1 cellular context compared by ENCODE assay signal in the genomic region with DNA sequence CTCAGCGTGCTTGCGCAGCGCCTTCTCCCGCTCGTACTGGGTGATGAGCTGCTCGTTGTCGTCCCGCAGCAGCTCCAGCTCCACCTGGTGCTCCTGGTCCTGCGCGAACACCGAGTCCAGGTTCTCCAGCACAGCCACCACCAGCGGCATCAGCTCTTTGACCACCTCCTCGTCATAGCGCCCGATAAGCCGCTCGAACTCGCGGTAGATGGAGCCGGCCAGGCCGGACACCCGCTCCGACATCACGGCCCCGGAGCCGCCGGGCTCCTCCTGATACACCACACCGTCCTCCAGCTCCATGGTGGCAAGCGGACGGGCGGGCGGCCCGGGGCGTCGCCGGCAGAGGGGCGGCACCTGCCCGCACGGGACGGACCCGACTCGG.
A peak's percentile ranks its signal among the peaks of the same experiment; 100 is the strongest.
TF ChIP-seq lines count a peak whose summit lies in the region.

No MANE protein-coding gene starts in this region.

TF ChIP-seq in HepG2, 621 proteins besides CTCF, POLR2A, EP300 and RAD21 (continued from another document):
- TF ChIP-seq, protein P1, sequence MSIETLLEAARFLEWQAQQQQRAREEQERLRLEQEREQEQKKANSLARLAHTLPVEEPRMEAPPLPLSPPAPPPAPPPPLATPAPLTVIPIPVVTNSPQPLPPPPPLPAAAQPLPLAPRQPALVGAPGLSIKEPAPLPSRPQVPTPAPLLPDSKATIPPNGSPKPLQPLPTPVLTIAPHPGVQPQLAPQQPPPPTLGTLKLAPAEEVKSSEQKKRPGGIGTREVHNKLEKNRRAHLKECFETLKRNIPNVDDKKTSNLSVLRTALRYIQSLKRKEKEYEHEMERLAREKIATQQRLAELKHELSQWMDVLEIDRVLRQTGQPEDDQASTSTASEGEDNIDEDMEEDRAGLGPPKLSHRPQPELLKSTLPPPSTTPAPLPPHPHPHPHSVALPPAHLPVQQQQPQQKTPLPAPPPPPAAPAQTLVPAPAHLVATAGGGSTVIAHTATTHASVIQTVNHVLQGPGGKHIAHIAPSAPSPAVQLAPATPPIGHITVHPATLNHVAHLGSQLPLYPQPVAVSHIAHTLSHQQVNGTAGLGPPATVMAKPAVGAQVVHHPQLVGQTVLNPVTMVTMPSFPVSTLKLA (IDR thresholded peaks at IDR 0.05): no peak
- TF ChIP-seq ZNF772 (CRISPR knock-in tag; IDR thresholded peaks at IDR 0.05) (peak; percentile 18; the same call in 1 of the 2 replicates), NFATC3 (CRISPR knock-in tag; IDR thresholded peaks at IDR 0.05) (no peak), ZFP1 (CRISPR knock-in tag; IDR thresholded peaks at IDR 0.05) (no peak), CBFB (CRISPR knock-in tag; IDR thresholded peaks at IDR 0.05) (peak; percentile 61; the same call in 1 of the 2 replicates), PTBP1 (IDR thresholded peaks at IDR 0.05; ENCODE audit: low read depth, low read length, poor library complexity, severe bottlenecking) (no peak), ZNF891 (CRISPR knock-in tag; IDR thresholded peaks at IDR 0.05) (peak; percentile 78; the same call in 1 of the 2 replicates), SRSF1 (optimal IDR thresholded peaks at IDR 0.05; ENCODE audit: low read depth, low read length) (no peak), ZNF652 (CRISPR knock-in tag; IDR thresholded peaks at IDR 0.05; ENCODE audit: borderline replicate concordance, low read depth) (no peak), REL (CRISPR knock-in tag; conservative IDR thresholded peaks at IDR 0.05) (no peak), NAIF1 (CRISPR knock-in tag; IDR thresholded peaks at IDR 0.05; ENCODE audit: borderline replicate concordance) (no peak), SP2 (CRISPR knock-in tag; IDR thresholded peaks at IDR 0.05) (no peak; the same call in 1 of the 2 replicates), KAT8 (CRISPR knock-in tag; IDR thresholded peaks at IDR 0.05) (no peak), ARNT (IDR thresholded peaks at IDR 0.05) (no peak), KDM4B (CRISPR knock-in tag; IDR thresholded peaks at IDR 0.05) (no peak), HOXA7 (CRISPR knock-in tag; IDR thresholded peaks at IDR 0.05) (no peak), ZKSCAN1 (IDR thresholded peaks at IDR 0.05; ENCODE audit: low read length) (no peak), KMT2A (CRISPR knock-in tag; IDR thresholded peaks at IDR 0.05) (no peak), ZNF337 (CRISPR knock-in tag; IDR thresholded peaks at IDR 0.05; ENCODE audit: borderline replicate concordance, low read depth) (no peak), ZNF577 (CRISPR knock-in tag; IDR thresholded peaks at IDR 0.05; ENCODE audit: borderline replicate concordance, low read depth) (no peak), RXRB (CRISPR knock-in tag; IDR thresholded peaks at IDR 0.05; ENCODE audit: borderline replicate concordance) (peak; percentile 31; the same call in 1 of the 2 replicates)
- TF ChIP-seq, protein P2, sequence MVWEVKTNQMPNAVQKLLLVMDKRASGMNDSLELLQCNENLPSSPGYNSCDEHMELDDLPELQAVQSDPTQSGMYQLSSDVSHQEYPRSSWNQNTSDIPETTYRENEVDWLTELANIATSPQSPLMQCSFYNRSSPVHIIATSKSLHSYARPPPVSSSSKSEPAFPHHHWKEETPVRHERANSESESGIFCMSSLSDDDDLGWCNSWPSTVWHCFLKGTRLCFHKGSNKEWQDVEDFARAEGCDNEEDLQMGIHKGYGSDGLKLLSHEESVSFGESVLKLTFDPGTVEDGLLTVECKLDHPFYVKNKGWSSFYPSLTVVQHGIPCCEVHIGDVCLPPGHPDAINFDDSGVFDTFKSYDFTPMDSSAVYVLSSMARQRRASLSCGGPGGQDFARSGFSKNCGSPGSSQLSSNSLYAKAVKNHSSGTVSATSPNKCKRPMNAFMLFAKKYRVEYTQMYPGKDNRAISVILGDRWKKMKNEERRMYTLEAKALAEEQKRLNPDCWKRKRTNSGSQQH (CRISPR knock-in tag; IDR thresholded peaks at IDR 0.05; ENCODE audit: low read depth): no peak
- TF ChIP-seq, protein P3, sequence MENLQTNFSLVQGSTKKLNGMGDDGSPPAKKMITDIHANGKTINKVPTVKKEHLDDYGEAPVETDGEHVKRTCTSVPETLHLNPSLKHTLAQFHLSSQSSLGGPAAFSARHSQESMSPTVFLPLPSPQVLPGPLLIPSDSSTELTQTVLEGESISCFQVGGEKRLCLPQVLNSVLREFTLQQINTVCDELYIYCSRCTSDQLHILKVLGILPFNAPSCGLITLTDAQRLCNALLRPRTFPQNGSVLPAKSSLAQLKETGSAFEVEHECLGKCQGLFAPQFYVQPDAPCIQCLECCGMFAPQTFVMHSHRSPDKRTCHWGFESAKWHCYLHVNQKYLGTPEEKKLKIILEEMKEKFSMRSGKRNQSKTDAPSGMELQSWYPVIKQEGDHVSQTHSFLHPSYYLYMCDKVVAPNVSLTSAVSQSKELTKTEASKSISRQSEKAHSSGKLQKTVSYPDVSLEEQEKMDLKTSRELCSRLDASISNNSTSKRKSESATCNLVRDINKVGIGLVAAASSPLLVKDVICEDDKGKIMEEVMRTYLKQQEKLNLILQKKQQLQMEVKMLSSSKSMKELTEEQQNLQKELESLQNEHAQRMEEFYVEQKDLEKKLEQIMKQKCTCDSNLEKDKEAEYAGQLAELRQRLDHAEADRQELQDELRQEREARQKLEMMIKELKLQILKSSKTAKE (CRISPR knock-in tag; IDR thresholded peaks at IDR 0.05; ENCODE audit: borderline replicate concordance): no peak
- TF ChIP-seq, protein P4, sequence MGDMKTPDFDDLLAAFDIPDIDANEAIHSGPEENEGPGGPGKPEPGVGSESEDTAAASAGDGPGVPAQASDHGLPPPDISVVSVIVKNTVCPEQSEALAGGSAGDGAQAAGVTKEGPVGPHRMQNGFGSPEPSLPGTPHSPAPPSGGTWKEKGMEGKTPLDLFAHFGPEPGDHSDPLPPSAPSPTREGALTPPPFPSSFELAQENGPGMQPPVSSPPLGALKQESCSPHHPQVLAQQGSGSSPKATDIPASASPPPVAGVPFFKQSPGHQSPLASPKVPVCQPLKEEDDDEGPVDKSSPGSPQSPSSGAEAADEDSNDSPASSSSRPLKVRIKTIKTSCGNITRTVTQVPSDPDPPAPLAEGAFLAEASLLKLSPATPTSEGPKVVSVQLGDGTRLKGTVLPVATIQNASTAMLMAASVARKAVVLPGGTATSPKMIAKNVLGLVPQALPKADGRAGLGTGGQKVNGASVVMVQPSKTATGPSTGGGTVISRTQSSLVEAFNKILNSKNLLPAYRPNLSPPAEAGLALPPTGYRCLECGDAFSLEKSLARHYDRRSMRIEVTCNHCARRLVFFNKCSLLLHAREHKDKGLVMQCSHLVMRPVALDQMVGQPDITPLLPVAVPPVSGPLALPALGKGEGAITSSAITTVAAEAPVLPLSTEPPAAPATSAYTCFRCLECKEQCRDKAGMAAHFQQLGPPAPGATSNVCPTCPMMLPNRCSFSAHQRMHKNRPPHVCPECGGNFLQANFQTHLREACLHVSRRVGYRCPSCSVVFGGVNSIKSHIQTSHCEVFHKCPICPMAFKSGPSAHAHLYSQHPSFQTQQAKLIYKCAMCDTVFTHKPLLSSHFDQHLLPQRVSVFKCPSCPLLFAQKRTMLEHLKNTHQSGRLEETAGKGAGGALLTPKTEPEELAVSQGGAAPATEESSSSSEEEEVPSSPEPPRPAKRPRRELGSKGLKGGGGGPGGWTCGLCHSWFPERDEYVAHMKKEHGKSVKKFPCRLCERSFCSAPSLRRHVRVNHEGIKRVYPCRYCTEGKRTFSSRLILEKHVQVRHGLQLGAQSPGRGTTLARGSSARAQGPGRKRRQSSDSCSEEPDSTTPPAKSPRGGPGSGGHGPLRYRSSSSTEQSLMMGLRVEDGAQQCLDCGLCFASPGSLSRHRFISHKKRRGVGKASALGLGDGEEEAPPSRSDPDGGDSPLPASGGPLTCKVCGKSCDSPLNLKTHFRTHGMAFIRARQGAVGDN (CRISPR knock-in tag; IDR thresholded peaks at IDR 0.05): peak; percentile 79
- TF ChIP-seq, protein P5, sequence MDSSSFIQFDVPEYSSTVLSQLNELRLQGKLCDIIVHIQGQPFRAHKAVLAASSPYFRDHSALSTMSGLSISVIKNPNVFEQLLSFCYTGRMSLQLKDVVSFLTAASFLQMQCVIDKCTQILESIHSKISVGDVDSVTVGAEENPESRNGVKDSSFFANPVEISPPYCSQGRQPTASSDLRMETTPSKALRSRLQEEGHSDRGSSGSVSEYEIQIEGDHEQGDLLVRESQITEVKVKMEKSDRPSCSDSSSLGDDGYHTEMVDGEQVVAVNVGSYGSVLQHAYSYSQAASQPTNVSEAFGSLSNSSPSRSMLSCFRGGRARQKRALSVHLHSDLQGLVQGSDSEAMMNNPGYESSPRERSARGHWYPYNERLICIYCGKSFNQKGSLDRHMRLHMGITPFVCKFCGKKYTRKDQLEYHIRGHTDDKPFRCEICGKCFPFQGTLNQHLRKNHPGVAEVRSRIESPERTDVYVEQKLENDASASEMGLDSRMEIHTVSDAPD (CRISPR knock-in tag; IDR thresholded peaks at IDR 0.05): no peak
